19 cellular contexts compared by ENCODE assay signal in the genomic region with DNA sequence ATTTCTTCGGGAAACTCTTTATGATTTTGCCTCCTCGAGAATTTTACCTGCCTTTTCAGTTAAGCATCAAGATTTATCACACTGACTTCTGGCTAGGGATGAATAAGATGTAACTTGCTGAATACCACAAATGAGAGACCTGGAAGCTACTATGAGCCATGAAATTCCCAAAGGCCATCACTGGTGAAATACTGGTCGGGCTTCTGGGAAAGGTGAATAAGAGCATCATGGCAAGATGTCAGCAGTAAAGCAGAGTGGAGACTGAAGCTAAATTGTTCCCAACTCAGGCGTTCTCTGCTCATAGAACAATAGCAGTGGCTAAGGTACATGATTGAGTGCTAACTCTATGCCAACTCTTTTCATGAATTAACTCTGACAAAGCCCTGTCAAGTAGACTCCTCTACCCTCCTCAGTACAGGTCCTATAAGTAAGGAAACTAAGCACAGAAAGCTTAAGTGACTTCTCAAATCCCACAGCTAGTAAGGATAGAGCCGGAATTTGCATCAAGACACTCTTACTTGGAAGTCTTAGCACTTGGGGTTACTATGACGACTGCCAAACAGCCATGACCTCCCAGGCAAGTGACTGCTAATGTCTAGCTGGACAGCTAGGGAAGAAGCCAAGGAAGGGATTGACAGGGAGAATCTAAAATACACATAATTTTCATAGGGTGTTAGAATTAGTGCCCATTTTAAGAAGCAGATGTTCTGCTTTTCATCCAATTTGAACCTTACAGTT. TPM values are rescaled to one million over a fixed set of nuclear protein-coding genes. Genes with fewer than 3 reads are reported as not detected.
"Had no signal": no experiment of that assay in that cellular context is flagged by ENCODE, and none has a peak within 500 bp of the region (broad histone marks: within the 10 kb centered on the region; RNA-seq: fewer than 3 reads in every experiment).

No MANE protein-coding gene starts in this region.

- H3K27me3 Mint-ChIP-seq: activated CD4-positive, alpha-beta T cell treated with anti-CD3 and anti-CD28 coated beads, Interleukin-2, amount 10 ng/mL, durations not matched to agents 7 days and 5 days; activated naive CD4-positive, alpha-beta T cell treated with anti-CD3 and anti-CD28 coated beads, Interleukin-2, amount 50 U/mL, for 24 hours; brain; progenitor cell of endocrine pancreas; stimulated activated naive B cell treated with anti-CD40 and anti-IgM and Interleukin-4, amounts not matched to agents 10 μg/mL and 1 μg/mL and 100 μg/mL, for 72 hours; T-helper 17 cell had no signal

- H3K27me3 ChIP-seq: heart left ventricle, right lobe of liver, spleen, transverse colon had no signal

- H3K36me3 ChIP-seq: spleen had no signal

- ATAC-seq: heart left ventricle, left ventricle myocardium superior, right lobe of liver, T-helper 17 cell had no signal

- DNase-seq: activated CD4-positive, alpha-beta T cell treated with anti-CD3 and anti-CD28 coated beads, Interleukin-2, amount 10 ng/mL, durations not matched to agents 7 days and 5 days; activated CD4-positive, CD25-positive, alpha-beta regulatory T cell; activated T-cell treated with anti-CD3 and anti-CD28 coated beads for 4 hours; dermis blood vessel endothelial cell; foreskin melanocyte; heart left ventricle; left ventricle myocardium superior; right lobe of liver; spleen; stimulated activated CD4-positive, alpha-beta T cell treated with anti-CD3 and anti-CD28 coated beads, Interleukin-1b, Interleukin-23, amount 100 ng/mL, for 48 hours; stimulated activated naive B cell treated with anti-CD40 and anti-IgM and Interleukin-4, amounts not matched to agents 10 μg/mL and 1 μg/mL and 100 μg/mL, for 72 hours; T-helper 17 cell; transverse colon had no signal

- H3K9me3 Mint-ChIP-seq: activated CD4-positive, alpha-beta T cell treated with anti-CD3 and anti-CD28 coated beads, Interleukin-2, amount 10 ng/mL, durations not matched to agents 7 days and 5 days; activated naive CD4-positive, alpha-beta T cell treated with anti-CD3 and anti-CD28 coated beads, Interleukin-2, amount 50 U/mL, for 24 hours; brain; mesothelial cell of epicardium; stimulated activated naive B cell treated with anti-CD40 and anti-IgM and Interleukin-4, amounts not matched to agents 10 μg/mL and 1 μg/mL and 100 μg/mL, for 72 hours had no signal

- H3K36me3 Mint-ChIP-seq: activated naive CD4-positive, alpha-beta T cell treated with anti-CD3 and anti-CD28 coated beads, Interleukin-2, amount 50 U/mL, for 24 hours; stimulated activated naive B cell treated with anti-CD40 and anti-IgM and Interleukin-4, amounts not matched to agents 10 μg/mL and 1 μg/mL and 100 μg/mL, for 72 hours had no signal

- H3K4me1 Mint-ChIP-seq: activated CD4-positive, alpha-beta T cell treated with anti-CD3 and anti-CD28 coated beads, Interleukin-2, amount 10 ng/mL, durations not matched to agents 7 days and 5 days; activated naive CD4-positive, alpha-beta T cell treated with anti-CD3 and anti-CD28 coated beads, Interleukin-2, amount 50 U/mL, for 24 hours; stimulated activated naive B cell treated with anti-CD40 and anti-IgM and Interleukin-4, amounts not matched to agents 10 μg/mL and 1 μg/mL and 100 μg/mL, for 72 hours; T-helper 17 cell had no signal

- FAIRE-seq: islet of Langerhans had no signal

- H3K4me3 Mint-ChIP-seq: activated CD4-positive, alpha-beta T cell treated with anti-CD3 and anti-CD28 coated beads, Interleukin-2, amount 10 ng/mL, durations not matched to agents 7 days and 5 days; activated naive CD4-positive, alpha-beta T cell treated with anti-CD3 and anti-CD28 coated beads, Interleukin-2, amount 50 U/mL, for 24 hours; brain; mesothelial cell of epicardium; stimulated activated naive B cell treated with anti-CD40 and anti-IgM and Interleukin-4, amounts not matched to agents 10 μg/mL and 1 μg/mL and 100 μg/mL, for 72 hours; T-helper 17 cell had no signal

- H3K27ac ChIP-seq: heart left ventricle, right lobe of liver, spleen, transverse colon had no signal

- H3K4me3 ChIP-seq: heart left ventricle, right lobe of liver, spleen, transverse colon had no signal

- H3K4me1 ChIP-seq: heart left ventricle, right lobe of liver, spleen, transverse colon had no signal

- H3K9me3 ChIP-seq: heart left ventricle, right lobe of liver, spleen, transverse colon had no signal

- H3K27ac Mint-ChIP-seq: activated CD4-positive, alpha-beta T cell treated with anti-CD3 and anti-CD28 coated beads, Interleukin-2, amount 10 ng/mL, durations not matched to agents 7 days and 5 days; activated naive CD4-positive, alpha-beta T cell treated with anti-CD3 and anti-CD28 coated beads, Interleukin-2, amount 50 U/mL, for 24 hours; brain; progenitor cell of endocrine pancreas; stimulated activated naive B cell treated with anti-CD40 and anti-IgM and Interleukin-4, amounts not matched to agents 10 μg/mL and 1 μg/mL and 100 μg/mL, for 72 hours; T-helper 17 cell had no signal

RNA-seq across cellular contexts. Expression of a gene that starts 22.7 kb away (rescaled TPM):
- total RNA-seq: activated CD4-positive, alpha-beta T cell treated with anti-CD3 and anti-CD28 coated beads, Interleukin-2, amount 10 ng/mL, durations not matched to agents 7 days and 5 days; T-helper 17 cell had no signal

RNA-seq across cellular contexts. Expression of a gene that starts 37.0 kb away (rescaled TPM):
- total RNA-seq: activated CD4-positive, alpha-beta T cell treated with anti-CD3 and anti-CD28 coated beads, Interleukin-2, amount 10 ng/mL, durations not matched to agents 7 days and 5 days; activated CD8-positive, alpha-beta memory T cell treated with anti-CD3 and anti-CD28 coated beads for 36 hours had no signal
